ENCODE assay signal across 13 cellular contexts in the genomic region with DNA sequence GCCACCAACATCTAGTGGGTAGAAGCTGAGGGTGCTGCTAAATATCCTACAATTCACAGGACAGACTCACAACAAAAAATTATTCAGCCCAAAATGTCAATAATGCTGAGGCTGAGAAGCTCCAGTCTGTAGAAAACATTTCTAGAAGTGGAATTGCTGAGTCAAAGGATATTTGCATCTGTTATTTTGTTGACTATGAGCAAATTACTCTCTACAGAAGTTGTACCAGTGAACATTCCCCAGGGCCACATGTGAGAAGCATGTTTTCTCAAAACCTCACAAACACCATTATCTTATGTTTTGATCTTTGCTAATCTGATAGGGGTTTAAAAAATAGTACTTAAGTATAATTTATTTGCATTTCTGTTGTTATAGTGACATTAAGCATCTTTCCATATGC. TPM values are rescaled to one million over a fixed set of nuclear protein-coding genes. Genes with fewer than 3 reads are reported as not detected.
A peak's percentile ranks its signal among the peaks of the same experiment; 100 is the strongest.
DNase-seq lines count a peak whose midpoint lies in the region; ATAC-seq lines count a peak whose summit lies in the region.
"Had no signal": no experiment of that assay in that cellular context is flagged by ENCODE, and none has a peak within 500 bp of the region (broad histone marks: within the 10 kb centered on the region; RNA-seq: fewer than 3 reads in every experiment).

No MANE protein-coding gene starts in this region.

- H3K27ac Mint-ChIP-seq in T-helper 1 cell treated with Interleukin-12 subunit alpha and Interleukin-12 subunit beta and Interleukin-4 antibody, amounts not matched to agents 30 μg/mL and 1 μg/mL, for 36 hours: peak overlapping the region; percentile 82
- H3K27ac Mint-ChIP-seq in central memory CD8-positive, alpha-beta T cell (ENCODE audit: low read depth): peak overlapping the region; percentile 93
- H3K27ac Mint-ChIP-seq: endodermal cell had no signal

- peak; percentile 61 for ATAC-seq in GM21529 (IDR thresholded peaks at IDR 0.05; ENCODE audit: unreplicated experiment)
- ATAC-seq in central memory CD8-positive, alpha-beta T cell (replicated peaks; ENCODE audit: extremely low read depth, poor library complexity, severe bottlenecking): no peak
- ATAC-seq in GM21717 (IDR thresholded peaks at IDR 0.05; ENCODE audit: unreplicated experiment): no peak
- no peak for ATAC-seq in left lobe of liver
- ATAC-seq: left lung had no signal

- H3K9me3 Mint-ChIP-seq in T-helper 1 cell treated with Interleukin-12 subunit alpha and Interleukin-12 subunit beta and Interleukin-4 antibody, amounts not matched to agents 30 μg/mL and 1 μg/mL, for 36 hours: peaks cover 5% of the 10 kb centered on the region
- no peaks in the 10 kb centered on the region for H3K9me3 Mint-ChIP-seq in central memory CD8-positive, alpha-beta T cell
- H3K9me3 Mint-ChIP-seq: endodermal cell had no signal

- peak overlapping the region; percentile 69 for H3K4me3 Mint-ChIP-seq in T-helper 1 cell treated with Interleukin-12 subunit alpha and Interleukin-12 subunit beta and Interleukin-4 antibody, amounts not matched to agents 30 μg/mL and 1 μg/mL, for 36 hours
- peak overlapping the region; percentile 66 for H3K4me3 Mint-ChIP-seq in central memory CD8-positive, alpha-beta T cell
- H3K4me3 Mint-ChIP-seq: endodermal cell had no signal

- DNase-seq in T-helper 1 cell (no peak), RPMI8226 (peak; percentile 84), globus pallidus (ENCODE audit: low spot score) (no peak), left lobe of liver (ENCODE audit: low spot score) (no peak)
- no peak for DNase-seq in central memory CD8-positive, alpha-beta T cell (ENCODE audit: low spot score in 2 of 2)
- DNase-seq: endodermal cell, left lung, NCI-H2081 treated with DMSO at 0.1 percent for 48 hours, NCI-H748 treated with DMSO at 0.1 percent for 48 hours, substantia nigra had no signal

- peaks cover 83% of the 10 kb centered on the region for H3K4me1 Mint-ChIP-seq in T-helper 1 cell treated with Interleukin-12 subunit alpha and Interleukin-12 subunit beta and Interleukin-4 antibody, amounts not matched to agents 30 μg/mL and 1 μg/mL, for 36 hours (ENCODE audit: low read depth)
- H3K4me1 Mint-ChIP-seq in central memory CD8-positive, alpha-beta T cell: peaks cover 83% of the 10 kb centered on the region
- H3K4me1 Mint-ChIP-seq: endodermal cell had no signal

- no peaks in the 10 kb centered on the region for H3K27me3 Mint-ChIP-seq in T-helper 1 cell treated with Interleukin-12 subunit alpha and Interleukin-12 subunit beta and Interleukin-4 antibody, amounts not matched to agents 30 μg/mL and 1 μg/mL, for 36 hours (ENCODE audit: low read depth)
- H3K27me3 Mint-ChIP-seq in central memory CD8-positive, alpha-beta T cell: no peaks in the 10 kb centered on the region

- H3K36me3 Mint-ChIP-seq in T-helper 1 cell treated with Interleukin-12 subunit alpha and Interleukin-12 subunit beta and Interleukin-4 antibody, amounts not matched to agents 30 μg/mL and 1 μg/mL, for 36 hours (ENCODE audit: low read depth): peaks cover 67% of the 10 kb centered on the region
- H3K36me3 Mint-ChIP-seq in central memory CD8-positive, alpha-beta T cell (ENCODE audit: insufficient read depth): peaks cover 63% of the 10 kb centered on the region

RNA-seq across cellular contexts. Expression of gene ITK, which starts 15.4 kb away (rescaled TPM):
- 0.70 TPM for total RNA-seq in left lobe of liver

RNA-seq across cellular contexts. Expression of gene GARIN3, which starts 30.0 kb away (rescaled TPM):
- total RNA-seq in left lobe of liver: not detected
- total RNA-seq: endodermal cell, left lung had no signal

RNA-seq across cellular contexts. Expression of gene MED7, which starts 53.4 kb away (rescaled TPM):
- total RNA-seq in left lobe of liver: 3.2 TPM
